ENCODE assay signal across 8 cellular contexts in genomic region chr1:182603646-182604127, GRCh38. TPM values are rescaled to one million over a fixed set of nuclear protein-coding genes. Genes with fewer than 3 reads are reported as not detected.
DNase-seq lines count a peak whose midpoint lies in the region; ATAC-seq and TF ChIP-seq lines count a peak whose summit lies in the region.

No MANE protein-coding gene starts in this region.

- H3K27me3 ChIP-seq in CD4-positive, alpha-beta memory T cell (ENCODE audit: insufficient read depth, low read length) = no peaks in the 10 kb centered on the region
- no peaks in the 10 kb centered on the region for H3K27me3 ChIP-seq in OCI-LY1 (ENCODE audit: insufficient read depth, low read length)
- H3K27me3 ChIP-seq in spleen (replicated peaks in 1 of 7) = peaks cover 0 to 14% (median 0%) of the 10 kb centered on the region in 7 donors

- no peak for TF ChIP-seq POLR2A in spleen (IDR thresholded peaks at IDR 0.05)

- no peak overlapping the region for H2AFZ ChIP-seq in OCI-LY1 (ENCODE audit: low read length)

- peak overlapping the region; percentile 69 for H3K4me2 ChIP-seq in OCI-LY1 (ENCODE audit: low read length)

- peak overlapping the region in 2 of 7 donors; percentile 95 for H3K27ac Mint-ChIP-seq in CD4-positive, alpha-beta memory T cell

- ATAC-seq in GM21367 (IDR thresholded peaks at IDR 0.05; ENCODE audit: unreplicated experiment) (peak; percentile 3), GM18861 (IDR thresholded peaks at IDR 0.05; ENCODE audit: unreplicated experiment) (no peak)

- no peaks in the 10 kb centered on the region for H3K9me3 ChIP-seq in CD4-positive, alpha-beta memory T cell (ENCODE audit: control insufficient read depth in 1 of 2, low read length in 2 of 2)
- H3K9me3 ChIP-seq in OCI-LY1 (ENCODE audit: low read length) = no peaks in the 10 kb centered on the region
- H3K9me3 ChIP-seq in spleen = no peaks in the 10 kb centered on the region

- H3K36me3 Mint-ChIP-seq in CD4-positive, alpha-beta memory T cell = peaks cover 4 to 10% of the 10 kb centered on the region in 2 donors

- H3F3A ChIP-seq in OCI-LY1 (ENCODE audit: insufficient read depth, low read length) = no peaks in the 10 kb centered on the region

- peaks cover 41% of the 10 kb centered on the region for H3K4me1 ChIP-seq in CD4-positive, alpha-beta memory T cell (ENCODE audit: insufficient read depth, low read length)
- H3K4me1 ChIP-seq in OCI-LY1 (ENCODE audit: insufficient read depth, low read length, severe bottlenecking) = peaks cover 40% of the 10 kb centered on the region
- H3K4me1 ChIP-seq in spleen = peaks cover 4 to 81% (median 43%) of the 10 kb centered on the region in 6 donors

- H3K4me3 ChIP-seq in CD4-positive, alpha-beta memory T cell (ENCODE audit: low read length in 2 of 2) = peak overlapping the region; percentile 36 to 39
- H3K4me3 ChIP-seq in OCI-LY1 (ENCODE audit: low read depth, low read length, poor library complexity, severe bottlenecking) (peak overlapping the region; percentile 73), fibroblast of villous mesenchyme (ENCODE audit: low read depth, low read length) (peak overlapping the region; percentile 40), spleen (peak overlapping the region; percentile 45 to 79 (median 56))

- peak in 2 of 5 donors; percentile 16 to 20 for DNase-seq in CD4-positive, alpha-beta memory T cell
- no peak for DNase-seq in fibroblast of villous mesenchyme (ENCODE audit: low read depth)
- DNase-seq in spleen = no peak
- DNase-seq in NCI-H2029 (lab: John Stamatoyannopoulos, UW) = no peak
- DNase-seq in stimulated activated CD4-positive, alpha-beta T cell treated with anti-CD3 and anti-CD28 coated beads, Interleukin-4, amount 100 ng/mL, for 24 hours = no peak

- H3K36me3 ChIP-seq in CD4-positive, alpha-beta memory T cell (ENCODE audit: insufficient read depth, low read length) = peaks cover 3% of the 10 kb centered on the region
- H3K36me3 ChIP-seq in OCI-LY1 (ENCODE audit: insufficient read depth, low read length) (peaks cover 45% of the 10 kb centered on the region), spleen (peaks cover 0 to 23% (median 0%) of the 10 kb centered on the region in 6 donors)

- peak overlapping the region; percentile 68 for H3K9ac ChIP-seq in OCI-LY1 (ENCODE audit: low read length)

- H3K27ac ChIP-seq in CD4-positive, alpha-beta memory T cell (ENCODE audit: low read depth, low read length) = peak overlapping the region; percentile 46
- peak overlapping the region; percentile 16 for H3K27ac ChIP-seq in OCI-LY1 (ENCODE audit: low read depth, low read length, poor library complexity, severe bottlenecking)
- H3K27ac ChIP-seq in spleen = peak overlapping the region in 7 of 8 donors; percentile 60 to 81 (median 76)

- TF ChIP-seq CTCF in OCI-LY1 (IDR thresholded peaks at IDR 0.05; ENCODE audit: low read length) (no peak), fibroblast of villous mesenchyme (IDR thresholded peaks at IDR 0.05; ENCODE audit: insufficient read depth, low read depth, low read length) (no peak), spleen (IDR thresholded peaks at IDR 0.05 in 8 of 11, conservative IDR thresholded peaks at IDR 0.05 in 3 of 11) (no peak)

- CTCF ChIA-PET in CD4-positive, alpha-beta memory T cell (lab: Charles Lee; ENCODE audit: partially characterized antibody) = interaction anchor here (0.7 to 16.0 kb wide), 8 partner anchors 8 to 183 kb away, joined by 3 to 707 read pairs (median 4); partner anchors contain the start of gene NPL

- intact Hi-C loops in CD4-positive, alpha-beta memory T cell (cut with micrococcal nuclease) = loop anchor here (1.0 to 10.0 kb wide), 10 partner anchors 8 to 1031 kb away; partner anchors contain the start of genes ARPC5, DHX9, GLUL and NPL
- intact Hi-C loops in spleen (cut with DNase I; ENCODE audit: low total_unique reads) = loop anchor here (2.0 kb wide), 1 partner anchor 179 kb away; no protein-coding TSS in a partner anchor

- H3K9me2 ChIP-seq in OCI-LY1 (ENCODE audit: low read depth, low read length) = no peaks in the 10 kb centered on the region

- no peaks in the 10 kb centered on the region for H3K9me3 Mint-ChIP-seq in CD4-positive, alpha-beta memory T cell

- H4K20me1 ChIP-seq in OCI-LY1 (ENCODE audit: insufficient read depth, low read length) = no peaks in the 10 kb centered on the region

- 0 to 5% (median 3%) methylated on average over 9 of the region's 9 CpGs for WGBS in spleen, 5 donors

- H3K27me3 Mint-ChIP-seq in CD4-positive, alpha-beta memory T cell = no peaks in the 10 kb centered on the region

- H3K79me2 ChIP-seq in OCI-LY1 (ENCODE audit: insufficient read depth, low read length) = no peaks in the 10 kb centered on the region

- POLR2A ChIA-PET in CD4-positive, alpha-beta memory T cell (lab: Charles Lee; ENCODE audit: partially characterized antibody) = interaction anchor here (0.5 to 5.4 kb wide), 9 partner anchors 11 to 265 kb away, joined by 3 to 77 read pairs (median 6); partner anchors contain the start of gene RNASEL

- H3K4me3 Mint-ChIP-seq in CD4-positive, alpha-beta memory T cell = peak overlapping the region in 7 of 8 donors; percentile 81 to 91 (median 85)

- H3K4me1 Mint-ChIP-seq in CD4-positive, alpha-beta memory T cell = peaks cover 0 to 20% (median 12%) of the 10 kb centered on the region in 4 donors

RNA-seq across cellular contexts. Expression of gene RGS16, which starts 0.5 kb away (rescaled TPM):
- 1 to 10 TPM; 1.3 to 1.4 TPM for total RNA-seq in CD4-positive, alpha-beta memory T cell
- 1 to 10 TPM; 2.8 to 3.7 TPM for polyA plus RNA-seq in CD4-positive, alpha-beta memory T cell
- total RNA-seq in fibroblast of villous mesenchyme = 0.32 and 1.3 TPM in 2 replicates
- 10 to 100 TPM in 3 of 7 donors, 1 to 10 TPM in 4; 2.6 to 24.2 (median 4.6) TPM for total RNA-seq in spleen
- polyA plus RNA-seq in spleen = 1 to 10 TPM; 2.6 to 4.1 (median 3.0) TPM

RNA-seq across cellular contexts. Expression of gene RNASEL, which starts 14.6 kb away (rescaled TPM):
- 10 to 100 TPM; 33.9 to 35.4 TPM for total RNA-seq in CD4-positive, alpha-beta memory T cell
- polyA plus RNA-seq in CD4-positive, alpha-beta memory T cell = 10 to 100 TPM in 1 of 2 donors, 1 to 10 TPM in 1; 4.5 to 11.6 TPM
- total RNA-seq in fibroblast of villous mesenchyme (4.5 and 9.1 TPM in 2 replicates), spleen (10 to 100 TPM; 12.7 to 18.1 (median 16.4) TPM)
- polyA plus RNA-seq in spleen = 1 to 10 TPM; 5.0 to 7.1 (median 5.5) TPM

Comparison
In these comparisons a context has a peak if more than half of its experiments do, and no peak if none do; other contexts are left out.
1. H3K27ac ChIP-seq: peak in every context shown above with its lines; median percentile 76 in spleen; 46 in CD4-positive, alpha-beta memory T cell; 16 in OCI-LY1.